In genomic region chr6:43076093-43076927, GRCh38 we compare ENCODE assay signal across 8 cellular contexts. TPM values are rescaled to one million over a fixed set of nuclear protein-coding genes. Genes with fewer than 3 reads are reported as not detected.
DNase-seq lines count a peak whose midpoint lies in the region; ATAC-seq and TF ChIP-seq lines count a peak whose summit lies in the region.

Gene PTK7, plus strand, starts transcription at chr6:43076314. Its CDS starts 175 bp downstream, at chr6:43076489.

- H3K4me3 ChIP-seq in GM08714 (ENCODE audit: low read length): peak within 1 kb of the TSS; percentile 61
- peak within 1 kb of the TSS; percentile 27 to 86 (median 58) for H3K4me3 ChIP-seq in heart left ventricle

- H3K4me1 ChIP-seq in heart left ventricle: peaks cover 0 to 18% (median 5%) of the 10 kb centered on the region in 12 donors

- ATAC-seq in activated naive CD4-positive, alpha-beta T cell treated with anti-CD3 and anti-CD28 coated beads, Interleukin-2, amount 50 U/mL, for 72 hours: peak; percentile 50 to 84
- ATAC-seq in heart left ventricle (peak; percentile 37 to 60 (median 47)), GM19328 (IDR thresholded peaks at IDR 0.05; ENCODE audit: unreplicated experiment) (no peak), GM18505 (IDR thresholded peaks at IDR 0.05; ENCODE audit: unreplicated experiment) (no peak)

- peak; percentile 25 for DNase-seq in A172 (ENCODE audit: low spot score)
- DNase-seq in NCI-H526 (lab: John Stamatoyannopoulos, UW): peak; percentile 47 to 94
- DNase-seq in activated naive CD4-positive, alpha-beta T cell treated with anti-CD3 and anti-CD28 coated beads, Interleukin-2, amount 50 U/mL, for 72 hours (ENCODE audit: low spot score in 2 of 2): peak in 1 of 2 donors; percentile 35
- peak in 3 of 5 donors; percentile 25 to 68 (median 46) for DNase-seq in heart left ventricle
- peak in 6 of 10 donors; percentile 23 to 90 (median 61) for DNase-seq in posterior cingulate gyrus

- H3K27me3 ChIP-seq in heart left ventricle: peaks cover 0 to 22% (median 0%) of the 10 kb centered on the region in 9 donors

- H3K27ac Mint-ChIP-seq in activated naive CD4-positive, alpha-beta T cell treated with anti-CD3 and anti-CD28 coated beads, Interleukin-2, amount 50 U/mL, for 72 hours: no peak within 1 kb of the TSS

- H3K9me3 Mint-ChIP-seq in activated naive CD4-positive, alpha-beta T cell treated with anti-CD3 and anti-CD28 coated beads, Interleukin-2, amount 50 U/mL, for 72 hours: no peaks in the 10 kb centered on the region

- H3K9me3 ChIP-seq in heart left ventricle: no peaks in the 10 kb centered on the region

- WGBS in heart left ventricle, 4 donors: 0 to 1% (median 0%) methylated on average over 38 to 92 of the region's 92 CpGs

- TF ChIP-seq CTCF in heart left ventricle (IDR thresholded peaks at IDR 0.05): no peak

- peaks cover 0 to 6% of the 10 kb centered on the region in 2 donors for H3K36me3 Mint-ChIP-seq in activated naive CD4-positive, alpha-beta T cell treated with anti-CD3 and anti-CD28 coated beads, Interleukin-2, amount 50 U/mL, for 72 hours

- no peak within 1 kb of the TSS for H3K27ac ChIP-seq in heart left ventricle

- TF ChIP-seq POLR2A in heart left ventricle (IDR thresholded peaks at IDR 0.05): no peak
- TF ChIP-seq POLR2A in GM18505 (IDR thresholded peaks at IDR 0.05; ENCODE audit: borderline replicate concordance, extremely low read depth, insufficient read depth, insufficient read length): no peak

- intact Hi-C loops in heart left ventricle (cut with DNase I): loop anchor here in 3 of 10 donors (5.0 to 10.0 kb wide), 4 partner anchors 48 to 66 kb away; no protein-coding TSS in a partner anchor
- intact Hi-C loops in posterior cingulate gyrus (cut with DNase I): loop anchor here (5.0 kb wide), 1 partner anchor 66 kb away; no protein-coding TSS in a partner anchor

- peaks cover 0 to 37% (median 28%) of the 10 kb centered on the region in 9 donors for H3K36me3 ChIP-seq in heart left ventricle

RNA-seq across cellular contexts. Expression of gene PTK7, which starts in this region (rescaled TPM):
- 82.3 and 84.6 TPM in 2 replicates for total RNA-seq in A172 (2014; rRNA removed; shearing (Covaris generic))
- total RNA-seq in activated naive CD4-positive, alpha-beta T cell treated with anti-CD3 and anti-CD28 coated beads, Interleukin-2, amount 50 U/mL, for 72 hours: 1 to 10 TPM; 2.9 to 4.7 TPM
- 10 to 100 TPM in 1 of 9 donors, 1 to 10 TPM in 8; 1.4 to 10.4 (median 1.9) TPM for total RNA-seq in heart left ventricle
- polyA plus RNA-seq in heart left ventricle: 1 to 10 TPM; 1.8 to 4.8 TPM

Comparison
In these comparisons a context has a peak if more than half of its experiments do, and no peak if none do; other contexts are left out.
1. ATAC-seq: peak in activated naive CD4-positive, alpha-beta T cell treated with anti-CD3 and anti-CD28 coated beads, Interleukin-2, amount 50 U/mL, for 72 hours (2 of 2) and heart left ventricle (4 of 4); none in GM19328 (single experiment) and GM18505 (single experiment).